Comparison of ENCODE assay signal across 17 cellular contexts in the genomic region with DNA sequence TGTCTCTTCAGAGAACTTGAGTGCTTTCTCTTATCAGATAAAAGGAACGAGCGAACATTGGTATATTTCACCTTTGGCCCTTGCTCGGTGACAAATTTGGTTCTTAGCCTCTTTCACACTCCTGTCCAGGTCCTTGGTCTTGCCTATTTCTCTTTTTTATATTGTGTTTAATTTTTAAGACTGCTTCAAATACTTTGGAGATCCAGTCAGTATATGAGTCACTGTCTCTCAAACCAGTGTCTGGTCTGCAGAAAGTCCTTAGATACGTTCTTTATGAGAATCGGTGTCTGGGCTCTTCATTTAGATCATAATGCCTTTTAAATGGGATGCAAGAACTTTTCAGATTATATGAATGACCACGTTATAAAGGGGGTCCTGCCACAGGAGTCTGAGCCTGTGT. TPM values are rescaled to one million over a fixed set of nuclear protein-coding genes. Genes with fewer than 3 reads are reported as not detected.
DNase-seq lines count a peak whose midpoint lies in the region; ATAC-seq and TF ChIP-seq lines count a peak whose summit lies in the region.
"Had no signal": no experiment of that assay in that cellular context is flagged by ENCODE, and none has a peak within 500 bp of the region (broad histone marks: within the 10 kb centered on the region; RNA-seq: fewer than 3 reads in every experiment).

No MANE protein-coding gene starts in this region.

- ATAC-seq in HG03439 (IDR thresholded peaks at IDR 0.05; ENCODE audit: unreplicated experiment): no peak
- no peak for ATAC-seq in GM18517 (IDR thresholded peaks at IDR 0.05; ENCODE audit: unreplicated experiment)
- no peak for ATAC-seq in GM21381 (IDR thresholded peaks at IDR 0.05; ENCODE audit: unreplicated experiment)
- ATAC-seq: gastrocnemius medialis, GM23338 had no signal

- H3K4me2 ChIP-seq in BLaER1 (peak overlapping the region; percentile 71), osteoblast (ENCODE audit: insufficient read depth, low read length) (peak overlapping the region; percentile 36)
- H3K4me2 ChIP-seq: GM23338 had no signal

- TF ChIP-seq CTCF in epithelial cell of esophagus (IDR thresholded peaks at IDR 0.05; ENCODE audit: insufficient read depth, low read depth, low read length, missing control alignments) (no peak), osteoblast (IDR thresholded peaks at IDR 0.05; ENCODE audit: extremely low read depth, low read depth, low read length) (no peak)

- H3K79me2 ChIP-seq in osteoblast (ENCODE audit: insufficient read depth, low read length): no peaks in the 10 kb centered on the region

- H3K36me3 ChIP-seq in BLaER1 (peaks cover 68% of the 10 kb centered on the region), osteoblast (ENCODE audit: insufficient read depth, low read length) (no peaks in the 10 kb centered on the region)
- H3K36me3 ChIP-seq: gastrocnemius medialis had no signal

- H3K27ac ChIP-seq in BLaER1 (peak overlapping the region; percentile 6; the same call in 1 of the 2 replicates), osteoblast (ENCODE audit: low read depth, low read length) (no peak overlapping the region)
- H3K27ac ChIP-seq: gastrocnemius medialis had no signal

- H2AFZ ChIP-seq in osteoblast (ENCODE audit: low read length): no peak overlapping the region
- H2AFZ ChIP-seq: GM23338 had no signal

- H4K20me1 ChIP-seq in BLaER1 (peaks cover 99% of the 10 kb centered on the region), osteoblast (ENCODE audit: insufficient read depth, low read length) (no peaks in the 10 kb centered on the region)

- H3K4me1 ChIP-seq in BLaER1 (peaks cover 68% of the 10 kb centered on the region), osteoblast (ENCODE audit: insufficient read depth, low read length) (peaks cover 9% of the 10 kb centered on the region)
- H3K4me1 ChIP-seq: gastrocnemius medialis had no signal

- peak; percentile 6 for DNase-seq in LHCN-M2 (ENCODE audit: low read depth)
- DNase-seq in epithelial cell of esophagus (ENCODE audit: low read depth): peak; percentile 23
- DNase-seq in osteoblast (ENCODE audit: insufficient read length, low spot score, missing footprints): peak; percentile 88
- DNase-seq in HuH-7 (ENCODE audit: low spot score): no peak
- DNase-seq: activated CD4-positive, alpha-beta T cell treated with anti-CD3 and anti-CD28 coated beads for 48 hours; activated T-cell treated with anti-CD3 and anti-CD28 coated beads, Interleukin-2, amount 50 U/mL, for 24 hours; amygdala; CD8-positive, alpha-beta memory T cell; gastrocnemius medialis; NCI-H1930; NCI-H774 had no signal

- H3K9ac ChIP-seq in BLaER1: no peak overlapping the region

- H3K27me3 ChIP-seq in BLaER1: no peaks in the 10 kb centered on the region
- H3K27me3 ChIP-seq in osteoblast (ENCODE audit: insufficient read depth, low read length): no peaks in the 10 kb centered on the region
- H3K27me3 ChIP-seq: gastrocnemius medialis had no signal

- H3K9me3 ChIP-seq in BLaER1 (peaks cover 11% of the 10 kb centered on the region; the same call in 1 of the 2 replicates), osteoblast (ENCODE audit: low read depth, low read length) (no peaks in the 10 kb centered on the region)
- H3K9me3 ChIP-seq: gastrocnemius medialis had no signal

- H3K4me3 ChIP-seq in BLaER1 (no peak overlapping the region), epithelial cell of esophagus (ENCODE audit: low read length) (no peak overlapping the region), osteoblast (ENCODE audit: insufficient read depth, low read length) (no peak overlapping the region)
- H3K4me3 ChIP-seq: gastrocnemius medialis, GM23338 had no signal

RNA-seq across cellular contexts. Expression of gene PIK3AP1, which starts 55.0 kb away (rescaled TPM):
- 0.11 TPM in 1 of 2 replicates, not detected in the other for total RNA-seq in LHCN-M2 (2014; rRNA removed)
- polyA plus RNA-seq in LHCN-M2 (2012): 0.11 TPM
- total RNA-seq in osteoblast: 0.36 and 0.88 TPM in 2 replicates
- polyA plus RNA-seq: keratinocyte had no signal
